In the genomic region with DNA sequence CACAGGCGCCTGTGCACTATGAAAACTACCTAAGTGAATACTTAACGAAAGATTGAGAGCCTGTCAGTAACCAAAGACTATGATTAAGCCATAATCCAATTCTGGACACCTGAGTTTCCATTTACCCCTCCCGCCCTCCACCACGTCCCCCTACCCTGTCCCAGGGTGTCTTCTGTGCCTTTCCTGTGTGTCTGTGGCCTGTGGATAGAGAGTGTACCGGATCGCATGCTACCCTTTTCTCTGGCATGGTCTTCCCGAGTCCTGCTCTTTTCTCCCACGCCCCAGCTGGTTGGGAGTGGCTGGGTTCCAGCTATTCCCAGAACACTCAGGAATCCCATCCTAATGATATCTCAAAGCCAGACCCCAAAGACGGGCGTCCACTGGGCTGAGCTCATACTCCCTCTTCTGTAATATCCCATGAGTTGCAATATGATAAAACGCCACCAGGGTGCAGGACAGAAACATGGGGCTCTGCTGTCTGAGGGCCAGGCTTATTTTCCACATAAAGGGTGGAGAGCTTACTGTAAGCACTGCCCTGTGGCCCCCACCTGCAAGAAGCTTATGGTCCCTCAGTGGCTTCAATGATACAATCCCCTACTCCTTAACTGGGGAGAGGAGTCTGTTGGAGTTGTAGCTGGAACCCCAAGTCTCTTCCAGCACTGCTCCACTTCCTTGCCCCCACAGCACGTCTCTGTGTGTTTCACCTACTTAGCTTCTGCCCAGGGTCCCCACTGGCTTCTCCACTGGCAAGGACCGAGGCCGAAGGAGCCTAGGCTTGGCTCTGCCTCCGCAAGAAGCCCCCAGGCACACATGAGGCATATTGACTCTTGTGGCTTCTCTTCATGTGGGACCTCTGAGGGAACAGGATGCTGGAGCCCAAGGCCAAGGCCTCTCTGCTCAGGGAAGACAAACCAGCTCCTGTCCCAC, we compare ENCODE assay signal across 8 cellular contexts. TPM values are rescaled to one million over a fixed set of nuclear protein-coding genes. Genes with fewer than 3 reads are reported as not detected.
A peak's percentile ranks its signal among the peaks of the same experiment; 100 is the strongest.
DNase-seq lines count a peak whose midpoint lies in the region; ATAC-seq and TF ChIP-seq lines count a peak whose summit lies in the region.

No MANE protein-coding gene starts in this region.

- H3K4me3 Mint-ChIP-seq in natural killer cell, result peak overlapping the region; percentile 21

- H3K27ac Mint-ChIP-seq in natural killer cell, result no peak overlapping the region

- DNase-seq in SIG-M5 treated with dmso at 0.1 percent for 504 hours (lab: John Stamatoyannopoulos, UW; ENCODE audit: unreplicated experiment) (peak; percentile 51), SIG-M5 (lab: John Stamatoyannopoulos, UW) (no peak), NCI-H2171 treated with DMSO at 0.1 percent for 48 hours (lab: John Stamatoyannopoulos, UW) (peak; percentile 47), epithelial cell of proximal tubule (ENCODE audit: low read depth) (no peak), natural killer cell (no peak)
- DNase-seq in activated CD4-positive, alpha-beta T cell treated with anti-CD3 and anti-CD28 coated beads, Interleukin-2, amount 50 U/mL, for 1 hour, result peak; percentile 41

- peaks cover 37 to 59% of the 10 kb centered on the region in 2 donors for H3K27me3 Mint-ChIP-seq in natural killer cell (ENCODE audit: low read depth in 2 of 2)

- ATAC-seq in HG02852 (IDR thresholded peaks at IDR 0.05; ENCODE audit: unreplicated experiment) (peak; percentile 54), natural killer cell (peak; percentile 67 to 77 (median 75)), GM21390 (IDR thresholded peaks at IDR 0.05; ENCODE audit: unreplicated experiment) (no peak)

- H3K9me3 Mint-ChIP-seq in natural killer cell, result no peaks in the 10 kb centered on the region

- no peaks in the 10 kb centered on the region for H3K36me3 Mint-ChIP-seq in natural killer cell

- no peak overlapping the region for H3K4me3 ChIP-seq in epithelial cell of proximal tubule (ENCODE audit: low read depth, low read length)

- TF ChIP-seq CTCF in epithelial cell of proximal tubule (conservative IDR thresholded peaks at IDR 0.05; ENCODE audit: low read depth, low read length) (peak; percentile 64), natural killer cell (IDR thresholded peaks at IDR 0.05) (peak; percentile 53)

- H3K4me1 Mint-ChIP-seq in natural killer cell, result peaks cover 14 to 18% of the 10 kb centered on the region in 2 donors

- intact Hi-C loops in natural killer cell (cut with micrococcal nuclease), result loop anchor here (10.0 kb wide), 1 partner anchor 377 kb away; no protein-coding TSS in a partner anchor

RNA-seq across cellular contexts. Expression of a gene that starts 17.6 kb away (rescaled TPM):
- not detected in 2 replicates for total RNA-seq in epithelial cell of proximal tubule
- total RNA-seq in natural killer cell, result not detected

RNA-seq across cellular contexts. Expression of a gene that starts 24.2 kb away (rescaled TPM):
- not detected in 2 replicates for total RNA-seq in epithelial cell of proximal tubule
- not detected for total RNA-seq in natural killer cell

RNA-seq across cellular contexts. Expression of a gene that starts 53.7 kb away (rescaled TPM):
- total RNA-seq in epithelial cell of proximal tubule, result 28.6 and 28.9 TPM in 2 replicates
- 100 to 1,000 TPM in 2 of 3 donors, 10 to 100 TPM in 1; 92.4 to 139 (median 130) TPM for total RNA-seq in natural killer cell

Comparison
In these comparisons a context has a peak if more than half of its experiments do, and no peak if none do; other contexts are left out.
1. DNase-seq: peak in SIG-M5 treated with dmso at 0.1 percent for 504 hours (single experiment), NCI-H2171 treated with DMSO at 0.1 percent for 48 hours (single experiment) and activated CD4-positive, alpha-beta T cell treated with anti-CD3 and anti-CD28 coated beads, Interleukin-2, amount 50 U/mL, for 1 hour (single experiment); none in SIG-M5 (single experiment), epithelial cell of proximal tubule (single experiment) and natural killer cell (single experiment).